In genomic region chr17:44733753-44734152, GRCh38 we compare ENCODE assay signal across 12 cellular contexts. TPM values are rescaled to one million over a fixed set of nuclear protein-coding genes. Genes with fewer than 3 reads are reported as not detected.
A peak's percentile ranks its signal among the peaks of the same experiment; 100 is the strongest.
DNase-seq lines count a peak whose midpoint lies in the region; ATAC-seq and TF ChIP-seq lines count a peak whose summit lies in the region.
"Had no signal": no experiment of that assay in that cellular context is flagged by ENCODE, and none has a peak within 500 bp of the region (broad histone marks: within the 10 kb centered on the region; RNA-seq: fewer than 3 reads in every experiment).

No MANE protein-coding gene starts in this region.

- intact Hi-C loops in Right ventricle myocardium inferior (cut with DNase I) (no loop called here), cardiac septum (cut with DNase I) (no loop called here)
- intact Hi-C loops in activated CD4-positive, alpha-beta T cell treated with anti-CD3 and anti-CD28 coated beads, Interleukin-2, amount 10 ng/mL, durations not matched to agents 24 days and 14 days (cut with micrococcal nuclease), result no loop called here

- no peak overlapping the region for H3K4me2 ChIP-seq in OCI-LY1 (ENCODE audit: low read length)

- H3K9me2 ChIP-seq in OCI-LY1 (ENCODE audit: low read depth, low read length), result no peaks in the 10 kb centered on the region

- no peak overlapping the region for H2AFZ ChIP-seq in OCI-LY1 (ENCODE audit: low read length)
- H2AFZ ChIP-seq: parathyroid adenoma had no signal

- H3K27ac ChIP-seq in OCI-LY1 (ENCODE audit: low read depth, low read length, poor library complexity, severe bottlenecking), result no peak overlapping the region
- H3K27ac ChIP-seq: gastrocnemius medialis, parathyroid adenoma, SJCRH30 had no signal

- peaks cover 10% of the 10 kb centered on the region for H3K36me3 ChIP-seq in OCI-LY1 (ENCODE audit: insufficient read depth, low read length)

- H3F3A ChIP-seq in OCI-LY1 (ENCODE audit: insufficient read depth, low read length), result no peaks in the 10 kb centered on the region

- H3K36me3 Mint-ChIP-seq in type B pancreatic cell, result peaks cover 4% of the 10 kb centered on the region
- peaks cover 12% of the 10 kb centered on the region for H3K36me3 Mint-ChIP-seq in activated CD4-positive, alpha-beta T cell treated with anti-CD3 and anti-CD28 coated beads, Interleukin-2, amount 10 ng/mL, durations not matched to agents 24 days and 14 days (ENCODE audit: low read depth)

- H3K4me1 Mint-ChIP-seq in type B pancreatic cell (ENCODE audit: unreplicated experiment), result no peaks in the 10 kb centered on the region
- H3K4me1 Mint-ChIP-seq in activated CD4-positive, alpha-beta T cell treated with anti-CD3 and anti-CD28 coated beads, Interleukin-2, amount 10 ng/mL, durations not matched to agents 24 days and 14 days, result no peaks in the 10 kb centered on the region
- H3K4me1 Mint-ChIP-seq: CD4-positive, CD25-positive, alpha-beta regulatory T cell had no signal

- H3K4me3 Mint-ChIP-seq in type B pancreatic cell, result no peak overlapping the region
- no peak overlapping the region for H3K4me3 Mint-ChIP-seq in activated CD4-positive, alpha-beta T cell treated with anti-CD3 and anti-CD28 coated beads, Interleukin-2, amount 10 ng/mL, durations not matched to agents 24 days and 14 days
- H3K4me3 Mint-ChIP-seq: CD4-positive, CD25-positive, alpha-beta regulatory T cell had no signal

- no peak overlapping the region for H3K9ac ChIP-seq in OCI-LY1 (ENCODE audit: low read length)
- H3K9ac ChIP-seq: parathyroid adenoma had no signal

- no peaks in the 10 kb centered on the region for H3K9me3 Mint-ChIP-seq in type B pancreatic cell
- H3K9me3 Mint-ChIP-seq in activated CD4-positive, alpha-beta T cell treated with anti-CD3 and anti-CD28 coated beads, Interleukin-2, amount 10 ng/mL, durations not matched to agents 24 days and 14 days, result no peaks in the 10 kb centered on the region
- H3K9me3 Mint-ChIP-seq: CD4-positive, CD25-positive, alpha-beta regulatory T cell had no signal

- TF ChIP-seq CTCF in OCI-LY1 (IDR thresholded peaks at IDR 0.05; ENCODE audit: low read length) (peak; percentile 48; the same call in 1 of the 2 replicates), epithelial cell of proximal tubule (conservative IDR thresholded peaks at IDR 0.05; ENCODE audit: low read depth, low read length) (peak; percentile 53), type B pancreatic cell (conservative IDR thresholded peaks at IDR 0.05) (peak; percentile 57)

- H3K9me3 ChIP-seq in OCI-LY1 (ENCODE audit: low read length), result no peaks in the 10 kb centered on the region
- H3K9me3 ChIP-seq: gastrocnemius medialis, SJCRH30 had no signal

- H4K20me1 ChIP-seq in OCI-LY1 (ENCODE audit: insufficient read depth, low read length), result no peaks in the 10 kb centered on the region

- no peaks in the 10 kb centered on the region for H3K4me1 ChIP-seq in OCI-LY1 (ENCODE audit: insufficient read depth, low read length, severe bottlenecking)
- H3K4me1 ChIP-seq: gastrocnemius medialis, parathyroid adenoma, SJCRH30 had no signal

- no peak overlapping the region for H3K27ac Mint-ChIP-seq in type B pancreatic cell
- no peak overlapping the region for H3K27ac Mint-ChIP-seq in activated CD4-positive, alpha-beta T cell treated with anti-CD3 and anti-CD28 coated beads, Interleukin-2, amount 10 ng/mL, durations not matched to agents 24 days and 14 days
- H3K27ac Mint-ChIP-seq: CD4-positive, CD25-positive, alpha-beta regulatory T cell had no signal

- DNase-seq in Right ventricle myocardium inferior (ENCODE audit: missing footprints), result peak; percentile 43
- DNase-seq in cardiac septum (ENCODE audit: low spot score), result no peak
- DNase-seq in epithelial cell of proximal tubule (ENCODE audit: low read depth), result no peak
- no peak for DNase-seq in type B pancreatic cell (ENCODE audit: extremely low spot score, unreplicated experiment)
- no peak for DNase-seq in activated CD4-positive, alpha-beta T cell treated with anti-CD3 and anti-CD28 coated beads, Interleukin-2, amount 10 ng/mL, durations not matched to agents 24 days and 14 days
- DNase-seq in superior temporal gyrus (ENCODE audit: extremely low spot score), result no peak
- DNase-seq in T-helper 1 cell, result no peak
- DNase-seq: CD4-positive, CD25-positive, alpha-beta regulatory T cell; gastrocnemius medialis had no signal

- no peaks in the 10 kb centered on the region for H3K27me3 Mint-ChIP-seq in type B pancreatic cell
- H3K27me3 Mint-ChIP-seq in activated CD4-positive, alpha-beta T cell treated with anti-CD3 and anti-CD28 coated beads, Interleukin-2, amount 10 ng/mL, durations not matched to agents 24 days and 14 days, result no peaks in the 10 kb centered on the region
- H3K27me3 Mint-ChIP-seq: CD4-positive, CD25-positive, alpha-beta regulatory T cell had no signal

- H3K27me3 ChIP-seq in OCI-LY1 (ENCODE audit: insufficient read depth, low read length), result no peaks in the 10 kb centered on the region
- H3K27me3 ChIP-seq: gastrocnemius medialis, SJCRH30 had no signal

- H3K4me3 ChIP-seq in OCI-LY1 (ENCODE audit: low read depth, low read length, poor library complexity, severe bottlenecking) (no peak overlapping the region), epithelial cell of proximal tubule (ENCODE audit: low read depth, low read length) (no peak overlapping the region)
- H3K4me3 ChIP-seq: gastrocnemius medialis, SJCRH30 had no signal

- H3K79me2 ChIP-seq in OCI-LY1 (ENCODE audit: insufficient read depth, low read length), result no peaks in the 10 kb centered on the region
- H3K79me2 ChIP-seq: parathyroid adenoma had no signal

- ATAC-seq in Right ventricle myocardium inferior, result peak; percentile 52

RNA-seq across cellular contexts. Expression of gene ADAM11, which starts 25.0 kb away (rescaled TPM):
- total RNA-seq in Right ventricle myocardium inferior (20.0 TPM), cardiac septum (1.00 TPM), epithelial cell of proximal tubule (0.06 and 0.36 TPM in 2 replicates), type B pancreatic cell (ENCODE audit: low replicate concordance) (4.6 and 4.7 TPM in 2 replicates)
- total RNA-seq in activated CD4-positive, alpha-beta T cell treated with anti-CD3 and anti-CD28 coated beads, Interleukin-2, amount 10 ng/mL, durations not matched to agents 24 days and 14 days, result 0.12 TPM in 2 replicates

RNA-seq across cellular contexts. Expression of gene DBF4B, which starts 25.3 kb away (rescaled TPM):
- 3.8 TPM for total RNA-seq in Right ventricle myocardium inferior
- total RNA-seq in cardiac septum, result 5.9 TPM
- total RNA-seq in epithelial cell of proximal tubule, result 12.2 and 16.1 TPM in 2 replicates
- total RNA-seq in type B pancreatic cell (ENCODE audit: low replicate concordance), result 7.3 and 27.7 TPM in 2 replicates
- 25.2 and 25.7 TPM in 2 replicates for total RNA-seq in activated CD4-positive, alpha-beta T cell treated with anti-CD3 and anti-CD28 coated beads, Interleukin-2, amount 10 ng/mL, durations not matched to agents 24 days and 14 days

RNA-seq across cellular contexts. Expression of gene CCDC43, which starts 44.2 kb away (rescaled TPM):
- total RNA-seq in Right ventricle myocardium inferior (25.6 TPM), cardiac septum (25.5 TPM), epithelial cell of proximal tubule (26.3 and 37.4 TPM in 2 replicates), type B pancreatic cell (ENCODE audit: low replicate concordance) (23.7 and 23.9 TPM in 2 replicates)
- total RNA-seq in activated CD4-positive, alpha-beta T cell treated with anti-CD3 and anti-CD28 coated beads, Interleukin-2, amount 10 ng/mL, durations not matched to agents 24 days and 14 days, result 42.7 and 43.9 TPM in 2 replicates
